1 cellular context compared by ENCODE assay signal in genomic region chr17:17206149-17206912, GRCh38.
TF ChIP-seq lines count a peak whose summit lies in the region.

PLD6 (minus strand) TSS chr17:17206333; CDS start chr17:17206286, 47 bp downstream.

TF ChIP-seq in K562, 482 proteins besides CTCF, POLR2A, EP300 and RAD21 (continued from another document and continues in another):
- TF ChIP-seq POLR2G (IDR thresholded peaks at IDR 0.05; ENCODE audit: low read depth, low read length) = peak; percentile 83
- TF ChIP-seq MAFG (tag; conservative IDR thresholded peaks at IDR 0.05) = no peak
- TF ChIP-seq MAZ (CRISPR knock-in tag; conservative IDR thresholded peaks at IDR 0.05 in 1 of 2, IDR thresholded peaks at IDR 0.05 in 1 of 2) = peak; percentile 40 to 60; a peak in 2 of 4 replicates
- TF ChIP-seq BRCA1 (IDR thresholded peaks at IDR 0.05) = no peak
- peak; percentile 67 for TF ChIP-seq BRCA1 (CRISPR knock-in tag; IDR thresholded peaks at IDR 0.05)
- TF ChIP-seq ZNF511 (CRISPR knock-in tag; IDR thresholded peaks at IDR 0.05) = peak; percentile 95
- no peak for TF ChIP-seq MEF2A (IDR thresholded peaks at IDR 0.05; ENCODE audit: control insufficient read depth, low read depth, low read length)
- peak; percentile 74 for TF ChIP-seq RBFOX2 (IDR thresholded peaks at IDR 0.05; ENCODE audit: low read depth, low read length)
- no peak for TF ChIP-seq GABPB2 (CRISPR knock-in tag; conservative IDR thresholded peaks at IDR 0.05)
- peak; percentile 64; the same call in 1 of the 2 replicates for TF ChIP-seq PHF8 (IDR thresholded peaks at IDR 0.05; ENCODE audit: borderline replicate concordance, low read length)
- TF ChIP-seq SAP30 (IDR thresholded peaks at IDR 0.05; ENCODE audit: borderline replicate concordance, insufficient read depth, low read depth, low read length, poor library complexity, severe bottlenecking) = peak; percentile 67
- peak; percentile 97; the same call in 1 of the 2 replicates for TF ChIP-seq KLF13 (tag; IDR thresholded peaks at IDR 0.05; ENCODE audit: borderline replicate concordance, low read depth)
- no peak for TF ChIP-seq PPARD (CRISPR knock-in tag; IDR thresholded peaks at IDR 0.05)
- TF ChIP-seq XRCC5 (IDR thresholded peaks at IDR 0.05; ENCODE audit: low read depth, low read length) = 0 out of 2 replicates have a peak, but pooled peaks have one; percentile 22
- peak in 1 of 2 experiments; percentile 10; a peak in 1 of 4 replicates for TF ChIP-seq RCOR1 (IDR thresholded peaks at IDR 0.05; ENCODE audit: borderline replicate concordance in 1 of 2, low read depth in 2 of 2, low read length in 2 of 2)
- peak; percentile 82 for TF ChIP-seq ZNF740 (CRISPR knock-in tag; IDR thresholded peaks at IDR 0.05)
- TF ChIP-seq ZNF740 (tag; IDR thresholded peaks at IDR 0.05) = no peak
- peak; percentile 62 for TF ChIP-seq ZFX (CRISPR knock-in tag; IDR thresholded peaks at IDR 0.05)
- TF ChIP-seq MED1 (CRISPR knock-in tag; IDR thresholded peaks at IDR 0.05; ENCODE audit: borderline replicate concordance) = peak; percentile 86
- no peak for TF ChIP-seq ATF1 (CRISPR knock-in tag; IDR thresholded peaks at IDR 0.05)
- peak; percentile 89 for TF ChIP-seq ATF1 (tag; IDR thresholded peaks at IDR 0.05)
- TF ChIP-seq ZNF124 (CRISPR knock-in tag; IDR thresholded peaks at IDR 0.05) = peak; percentile 25; the same call in 1 of the 2 replicates
- TF ChIP-seq L3MBTL2 (IDR thresholded peaks at IDR 0.05) = peak; percentile 97
- 0 out of 2 replicates have a peak, but pooled peaks have one; percentile 84 for TF ChIP-seq FOXP4 (CRISPR knock-in tag; IDR thresholded peaks at IDR 0.05; ENCODE audit: borderline replicate concordance)
- peak; percentile 7 for TF ChIP-seq FOS (IDR thresholded peaks at IDR 0.05; ENCODE audit: extremely low read depth, insufficient read length)
- peak in 1 of 2 experiments; percentile 83; a peak in 2 of 4 replicates for TF ChIP-seq FOXA3 (CRISPR knock-in tag; conservative IDR thresholded peaks at IDR 0.05 in 1 of 2, IDR thresholded peaks at IDR 0.05 in 1 of 2)
- peak; percentile 18; the same call in 1 of the 2 replicates for TF ChIP-seq CBFB (CRISPR knock-in tag; IDR thresholded peaks at IDR 0.05)
- TF ChIP-seq CTBP1 (IDR thresholded peaks at IDR 0.05; ENCODE audit: borderline replicate concordance) = peak; percentile 67; the same call in 1 of the 2 replicates
- TF ChIP-seq MCM2 (IDR thresholded peaks at IDR 0.05; ENCODE audit: low read depth) = no peak
- TF ChIP-seq ZZZ3 (IDR thresholded peaks at IDR 0.05) = no peak
- peak; percentile 17; the same call in 1 of the 2 replicates for TF ChIP-seq CBFA2T3 (IDR thresholded peaks at IDR 0.05)
- TF ChIP-seq NR3C1 (CRISPR knock-in tag; IDR thresholded peaks at IDR 0.05) = peak; percentile 92
- TF ChIP-seq ZBTB2 (IDR thresholded peaks at IDR 0.05) = 0 out of 2 replicates have a peak, but pooled peaks have one; percentile 40
- no peak for TF ChIP-seq ZNF75A (CRISPR knock-in tag; IDR thresholded peaks at IDR 0.05)
- TF ChIP-seq ZNF354B (CRISPR knock-in tag; IDR thresholded peaks at IDR 0.05) = no peak
- peak; percentile 62 for TF ChIP-seq HNRNPLL (IDR thresholded peaks at IDR 0.05; ENCODE audit: low read depth, low read length, poor library complexity, severe bottlenecking)
- no peak for TF ChIP-seq TEAD4 (IDR thresholded peaks at IDR 0.05; ENCODE audit: low read length)
- peak; percentile 96; the same call in 1 of the 2 replicates for TF ChIP-seq TEAD4 (CRISPR knock-in tag; IDR thresholded peaks at IDR 0.05; ENCODE audit: borderline replicate concordance)
- TF ChIP-seq RBM17 (IDR thresholded peaks at IDR 0.05; ENCODE audit: borderline replicate concordance, low read depth, low read length) = no peak
- peak; percentile 90 for TF ChIP-seq ZNF431 (CRISPR knock-in tag; IDR thresholded peaks at IDR 0.05)
- TF ChIP-seq YY1 (IDR thresholded peaks at IDR 0.05; ENCODE audit: borderline replicate concordance in 1 of 3, control insufficient read depth in 1 of 3, extremely low read depth in 1 of 3, insufficient read depth in 3 of 3, insufficient read length in 1 of 3, insufficient replicate concordance in 2 of 3, low read depth in 1 of 3, low read length in 2 of 3) = peak in 1 of 3 experiments; percentile 23
- TF ChIP-seq ZNF175 (CRISPR knock-in tag; IDR thresholded peaks at IDR 0.05; ENCODE audit: low read depth) = no peak
- TF ChIP-seq MTA1 (IDR thresholded peaks at IDR 0.05; ENCODE audit: borderline replicate concordance) = no peak
- TF ChIP-seq CBX2 (IDR thresholded peaks at IDR 0.05; ENCODE audit: insufficient read depth, low read length, poor library complexity, severe bottlenecking) = no peak
- TF ChIP-seq RERE (CRISPR knock-in tag; IDR thresholded peaks at IDR 0.05; ENCODE audit: borderline replicate concordance) = no peak
- TF ChIP-seq THAP7 (CRISPR knock-in tag; IDR thresholded peaks at IDR 0.05) = no peak
- TF ChIP-seq SUPT5H (IDR thresholded peaks at IDR 0.05) = no peak
- TF ChIP-seq HDAC2 (IDR thresholded peaks at IDR 0.05) = 0 out of 2 replicates have a peak, but pooled peaks have one; percentile 24
- no peak for TF ChIP-seq MECOM (CRISPR knock-in tag; IDR thresholded peaks at IDR 0.05)
- TF ChIP-seq ZBTB9 (CRISPR knock-in tag; IDR thresholded peaks at IDR 0.05) = peak; percentile 89
- no peak for TF ChIP-seq MYBL2 (IDR thresholded peaks at IDR 0.05; ENCODE audit: low read depth)
- no peak; the same call in 1 of the 2 replicates for TF ChIP-seq MYBL2 (CRISPR knock-in tag; IDR thresholded peaks at IDR 0.05; ENCODE audit: borderline replicate concordance)
- peak; percentile 80 for TF ChIP-seq ATF2 (CRISPR knock-in tag; IDR thresholded peaks at IDR 0.05)
- TF ChIP-seq E2F4 (CRISPR knock-in tag; IDR thresholded peaks at IDR 0.05; ENCODE audit: low read depth) = 0 out of 2 replicates have a peak, but pooled peaks have one; percentile 82
- TF ChIP-seq KDM4B (IDR thresholded peaks at IDR 0.05; ENCODE audit: borderline replicate concordance in 2 of 2, low read depth in 1 of 2) = no peak
